In genomic region chr3:167835359-167835758, GRCh38 we compare ENCODE assay signal across 1 cellular context.
A peak's percentile ranks its signal among the peaks of the same experiment; 100 is the strongest.
TF ChIP-seq lines count a peak whose summit lies in the region.

No MANE protein-coding gene starts in this region.

TF ChIP-seq in K562, 482 proteins besides CTCF, POLR2A, EP300 and RAD21 (continued from another document):
- no peak for TF ChIP-seq CHD7 (IDR thresholded peaks at IDR 0.05; ENCODE audit: low read depth, low read length)
- TF ChIP-seq HBP1 (CRISPR knock-in tag; IDR thresholded peaks at IDR 0.05) = no peak
- TF ChIP-seq SRSF3 (IDR thresholded peaks at IDR 0.05; ENCODE audit: insufficient read depth, low read length) = no peak
- TF ChIP-seq MAFF (IDR thresholded peaks at IDR 0.05; ENCODE audit: low read length) = 0 out of 2 replicates have a peak, but pooled peaks have one; percentile 46
- no peak for TF ChIP-seq PREB (CRISPR knock-in tag; IDR thresholded peaks at IDR 0.05)
- no peak for TF ChIP-seq EP400 (IDR thresholded peaks at IDR 0.05)
- TF ChIP-seq ARHGAP35 (IDR thresholded peaks at IDR 0.05; ENCODE audit: partially characterized antibody) = no peak
- TF ChIP-seq ZNF707 (CRISPR knock-in tag; conservative IDR thresholded peaks at IDR 0.05) = no peak
- no peak for TF ChIP-seq PCBP2 (IDR thresholded peaks at IDR 0.05; ENCODE audit: low read depth, low read length, poor library complexity, severe bottlenecking)
- peak; percentile 34; the same call in 1 of the 2 replicates for TF ChIP-seq C11orf30 (IDR thresholded peaks at IDR 0.05; ENCODE audit: low read depth)
- TF ChIP-seq RFX1 (IDR thresholded peaks at IDR 0.05) = no peak
- no peak for TF ChIP-seq U2AF2 (optimal IDR thresholded peaks at IDR 0.05; ENCODE audit: low read depth, low read length)
- no peak for TF ChIP-seq CTBP1 (IDR thresholded peaks at IDR 0.05; ENCODE audit: borderline replicate concordance)
- TF ChIP-seq, protein P1, sequence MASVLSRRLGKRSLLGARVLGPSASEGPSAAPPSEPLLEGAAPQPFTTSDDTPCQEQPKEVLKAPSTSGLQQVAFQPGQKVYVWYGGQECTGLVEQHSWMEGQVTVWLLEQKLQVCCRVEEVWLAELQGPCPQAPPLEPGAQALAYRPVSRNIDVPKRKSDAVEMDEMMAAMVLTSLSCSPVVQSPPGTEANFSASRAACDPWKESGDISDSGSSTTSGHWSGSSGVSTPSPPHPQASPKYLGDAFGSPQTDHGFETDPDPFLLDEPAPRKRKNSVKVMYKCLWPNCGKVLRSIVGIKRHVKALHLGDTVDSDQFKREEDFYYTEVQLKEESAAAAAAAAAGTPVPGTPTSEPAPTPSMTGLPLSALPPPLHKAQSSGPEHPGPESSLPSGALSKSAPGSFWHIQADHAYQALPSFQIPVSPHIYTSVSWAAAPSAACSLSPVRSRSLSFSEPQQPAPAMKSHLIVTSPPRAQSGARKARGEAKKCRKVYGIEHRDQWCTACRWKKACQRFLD (CRISPR knock-in tag; IDR thresholded peaks at IDR 0.05) = no peak
- TF ChIP-seq E2F6 (IDR thresholded peaks at IDR 0.05; ENCODE audit: borderline replicate concordance in 1 of 2, extremely low read depth in 1 of 2, insufficient read depth in 1 of 2, insufficient read length in 1 of 2, low read depth in 1 of 2, low read length in 1 of 2, poor library complexity in 1 of 2, severe bottlenecking in 1 of 2) = no peak
- TF ChIP-seq MAFG (tag; conservative IDR thresholded peaks at IDR 0.05) = peak; percentile 59
- no peak for TF ChIP-seq BRCA1 (IDR thresholded peaks at IDR 0.05)
- TF ChIP-seq BRCA1 (CRISPR knock-in tag; IDR thresholded peaks at IDR 0.05) = no peak
- TF ChIP-seq HEY1 (CRISPR knock-in tag; IDR thresholded peaks at IDR 0.05; ENCODE audit: borderline replicate concordance) = no peak
- TF ChIP-seq STAG1 (CRISPR knock-in tag; IDR thresholded peaks at IDR 0.05; ENCODE audit: borderline replicate concordance) = no peak
- no peak for TF ChIP-seq POU5F1 (IDR thresholded peaks at IDR 0.05; ENCODE audit: borderline replicate concordance, low read depth, low read length, partially characterized antibody)
- TF ChIP-seq NFE2 (IDR thresholded peaks at IDR 0.05; ENCODE audit: low read depth) = no peak
- TF ChIP-seq NR2C2 (CRISPR knock-in tag; IDR thresholded peaks at IDR 0.05) = no peak
- no peak for TF ChIP-seq NR2C2 (tag; IDR thresholded peaks at IDR 0.05)
- TF ChIP-seq SMARCA4 (IDR thresholded peaks at IDR 0.05) = no peak
- TF ChIP-seq TAF15 (IDR thresholded peaks at IDR 0.05; ENCODE audit: low read depth, low read length) = no peak
- TF ChIP-seq EWSR1 (IDR thresholded peaks at IDR 0.05; ENCODE audit: borderline replicate concordance, low read depth, partially characterized antibody) = no peak
- no peak for TF ChIP-seq GABPA (tag; conservative IDR thresholded peaks at IDR 0.05; ENCODE audit: low read depth)
- 0 out of 2 replicates have a peak, but pooled peaks have one; percentile 11 for TF ChIP-seq MAFK (IDR thresholded peaks at IDR 0.05; ENCODE audit: low read length)
- TF ChIP-seq ZBTB12 (CRISPR knock-in tag; IDR thresholded peaks at IDR 0.05) = no peak
